Comparison of ENCODE assay signal across 1 cellular context in the genomic region with DNA sequence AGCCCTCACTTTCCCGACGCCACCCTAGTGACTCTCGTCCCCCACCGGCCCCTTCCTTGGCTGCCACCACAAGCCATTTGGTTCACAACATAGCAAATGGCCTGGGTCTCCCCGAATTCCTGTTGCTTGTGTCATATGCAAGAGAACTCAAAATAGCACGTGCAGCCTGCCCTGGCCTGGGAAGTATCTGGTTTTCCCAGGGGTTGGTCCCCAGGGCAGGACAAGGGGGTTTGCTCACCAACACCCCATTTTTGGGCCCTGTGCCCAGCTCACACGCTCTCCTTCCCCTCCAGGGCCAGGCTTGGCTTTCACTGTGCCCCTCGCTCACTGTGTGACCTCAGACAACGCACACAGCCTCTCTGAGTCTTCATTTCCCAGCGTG.
TF ChIP-seq lines count a peak whose summit lies in the region.

No MANE protein-coding gene starts in this region.

TF ChIP-seq in IMR-90, 13 proteins besides CTCF, POLR2A, EP300 and RAD21 (continued from another document):
- no peak for TF ChIP-seq ELK1 (IDR thresholded peaks at IDR 0.05; ENCODE audit: borderline replicate concordance, low read depth, low read length)
